Comparison of ENCODE assay signal across 25 cellular contexts in genomic region chr4:106530034-106530361, GRCh38.
A peak's percentile ranks its signal among the peaks of the same experiment; 100 is the strongest.
DNase-seq lines count a peak whose midpoint lies in the region; ATAC-seq and TF ChIP-seq lines count a peak whose summit lies in the region.
"Had no signal": no experiment of that assay in that cellular context is flagged by ENCODE, and none has a peak within 500 bp of the region (broad histone marks: within the 10 kb centered on the region; RNA-seq: fewer than 3 reads in every experiment).

No MANE protein-coding gene starts in this region.

- no peak overlapping the region for H3K4me3 ChIP-seq in transverse colon
- H3K4me3 ChIP-seq: esophagus squamous epithelium, testis had no signal

- no peaks in the 10 kb centered on the region for H3K27me3 Mint-ChIP-seq in activated T-helper 17 cell treated with anti-CD3 and anti-CD28 coated beads, Interleukin-2, amount 50 U/mL, for 72 hours
- H3K27me3 Mint-ChIP-seq: brain had no signal

- intact Hi-C loops in transverse colon (cut with DNase I; ENCODE audit: low total_unique reads), result no loop called here

- no peak overlapping the region for H3K27ac ChIP-seq in transverse colon
- H3K27ac ChIP-seq: esophagus squamous epithelium, testis had no signal

- in situ Hi-C loops in transverse colon (cut with MboI; ENCODE audit: low pct_ligation_motif_present in 1 of 4, low pct_unique_long_range_greater_than_20kb in 1 of 4, low sequenced_read_pairs in 3 of 4), result no loop called here

- TF ChIP-seq POLR2A in transverse colon (IDR thresholded peaks at IDR 0.05), result no peak

- H3K36me3 Mint-ChIP-seq in activated T-helper 17 cell treated with anti-CD3 and anti-CD28 coated beads, Interleukin-2, amount 50 U/mL, for 72 hours (ENCODE audit: low read depth), result no peaks in the 10 kb centered on the region
- H3K36me3 Mint-ChIP-seq: brain; CD8-positive, alpha-beta T cell had no signal

- peak; percentile 56 for ATAC-seq in HG03060 (IDR thresholded peaks at IDR 0.05; ENCODE audit: low read depth, unreplicated experiment)
- ATAC-seq in activated T-helper 17 cell treated with anti-CD3 and anti-CD28 coated beads, Interleukin-2, amount 50 U/mL, for 72 hours (replicated peaks), result peak; percentile 70
- ATAC-seq: CD8-positive, alpha-beta T cell had no signal

- no peaks in the 10 kb centered on the region for H3K36me3 ChIP-seq in transverse colon
- H3K36me3 ChIP-seq: esophagus squamous epithelium had no signal

- H3K27me3 ChIP-seq in transverse colon, result no peaks in the 10 kb centered on the region
- H3K27me3 ChIP-seq: esophagus squamous epithelium, testis had no signal

- no peaks in the 10 kb centered on the region for H3K9me3 Mint-ChIP-seq in activated T-helper 17 cell treated with anti-CD3 and anti-CD28 coated beads, Interleukin-2, amount 50 U/mL, for 72 hours
- H3K9me3 Mint-ChIP-seq: CD8-positive, alpha-beta T cell; T-helper 1 cell treated with Interleukin-12 subunit alpha and Interleukin-12 subunit beta and Interleukin-4 antibody, amounts not matched to agents 30 μg/mL and 1 μg/mL, for 36 hours had no signal

- no peaks in the 10 kb centered on the region for H3K9me3 ChIP-seq in transverse colon
- H3K9me3 ChIP-seq: testis had no signal

- no peak overlapping the region for H3K4me3 Mint-ChIP-seq in activated T-helper 17 cell treated with anti-CD3 and anti-CD28 coated beads, Interleukin-2, amount 50 U/mL, for 72 hours
- H3K4me3 Mint-ChIP-seq: brain; CD8-positive, alpha-beta T cell; T-helper 1 cell treated with Interleukin-12 subunit alpha and Interleukin-12 subunit beta and Interleukin-4 antibody, amounts not matched to agents 30 μg/mL and 1 μg/mL, for 36 hours had no signal

- no peak for TF ChIP-seq EP300 in transverse colon (IDR thresholded peaks at IDR 0.05; ENCODE audit: low read depth)

- TF ChIP-seq CTCF in transverse colon (IDR thresholded peaks at IDR 0.05), result no peak

- no peaks in the 10 kb centered on the region for H3K4me1 ChIP-seq in transverse colon
- H3K4me1 ChIP-seq: esophagus squamous epithelium had no signal

- no peaks in the 10 kb centered on the region for H3K4me1 Mint-ChIP-seq in activated T-helper 17 cell treated with anti-CD3 and anti-CD28 coated beads, Interleukin-2, amount 50 U/mL, for 72 hours
- H3K4me1 Mint-ChIP-seq: brain had no signal

- WGBS in transverse colon (ENCODE audit: low coverage in 1 of 2), 2 donors, result 79 to 100% methylated on average over 1 of the region's 1 CpG

- peak; percentile 3 for DNase-seq in HCEC 1CT
- peak; percentile 2 for DNase-seq in renal cortical epithelial cell (ENCODE audit: low read depth)
- no peak for DNase-seq in middle frontal gyrus (ENCODE audit: extremely low spot score, low spot score)
- no peak for DNase-seq in transverse colon
- no peak for DNase-seq in SHP77 (lab: John Stamatoyannopoulos, UW)
- DNase-seq: activated CD8-positive, alpha-beta memory T cell treated with anti-CD3 and anti-CD28 coated beads, Interleukin-2, amount 50 U/mL, for 4 hours; activated effector memory CD4-positive, alpha-beta T cell treated with anti-CD3 and anti-CD28 coated beads, Interleukin-2, amount 50 U/mL, for 16 hours; AML-193; CD8-positive, alpha-beta T cell; DMS153; effector memory CD4-positive, alpha-beta T cell; esophagus squamous epithelium; KG1; NCI-H187; NCI-H748 treated with DMSO at 0.1 percent for 48 hours; nucleus accumbens; OCI-M1; SHP77 treated with DMSO at 0.1 percent for 48 hours; small intestine; stimulated activated naive CD4-positive, alpha-beta T cell; testis had no signal

- H3K27ac Mint-ChIP-seq in activated T-helper 17 cell treated with anti-CD3 and anti-CD28 coated beads, Interleukin-2, amount 50 U/mL, for 72 hours, result no peak overlapping the region
- H3K27ac Mint-ChIP-seq: brain; CD8-positive, alpha-beta T cell; T-helper 1 cell treated with Interleukin-12 subunit alpha and Interleukin-12 subunit beta and Interleukin-4 antibody, amounts not matched to agents 30 μg/mL and 1 μg/mL, for 36 hours had no signal

Comparison
In these comparisons a context has a peak if more than half of its experiments do, and no peak if none do; other contexts are left out.
1. DNase-seq: peak in HCEC 1CT (single experiment) and renal cortical epithelial cell (single experiment); none in middle frontal gyrus (single experiment), transverse colon (single experiment) and SHP77 (0 of 2).